8 cellular contexts compared by ENCODE assay signal in the genomic region with DNA sequence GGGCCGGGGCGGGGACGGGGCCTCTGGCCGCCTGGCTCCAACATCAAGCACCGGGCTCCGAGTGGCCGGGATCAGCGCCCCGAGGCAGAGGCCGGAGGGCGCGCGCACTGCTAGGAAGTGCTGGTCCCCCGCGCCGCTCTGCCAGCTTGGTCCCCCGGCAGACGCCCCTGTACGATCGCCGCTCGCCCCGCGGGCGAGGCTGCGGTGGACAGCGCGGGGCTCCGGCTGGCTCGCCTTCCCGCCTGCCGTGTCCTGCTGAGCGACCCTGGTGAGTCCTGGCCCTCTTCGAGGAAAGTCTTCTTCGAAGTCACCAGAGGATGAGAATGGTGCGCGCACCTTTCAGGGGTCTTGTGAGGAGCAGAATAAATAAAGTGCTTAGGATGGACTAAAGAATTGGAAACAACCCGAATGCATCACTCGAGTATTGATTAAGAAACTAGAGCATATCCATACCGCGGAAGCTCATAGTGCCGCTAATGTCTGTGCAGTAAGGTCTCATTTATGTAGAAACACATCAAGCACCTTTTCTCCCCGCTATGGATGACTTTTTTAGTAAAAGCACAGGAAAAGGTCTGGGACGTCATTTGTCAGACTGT. TPM values are rescaled to one million over a fixed set of nuclear protein-coding genes. Genes with fewer than 3 reads are reported as not detected.
DNase-seq lines count a peak whose midpoint lies in the region; ATAC-seq and TF ChIP-seq lines count a peak whose summit lies in the region.

No MANE protein-coding gene starts in this region.

- H3K27me3 ChIP-seq in colonic mucosa, result no peaks in the 10 kb centered on the region

- no peaks in the 10 kb centered on the region for H3K9me3 ChIP-seq in KOPT-K1 (ENCODE audit: insufficient read depth, low read length, poor library complexity, severe bottlenecking)
- H3K9me3 ChIP-seq in colonic mucosa, result no peaks in the 10 kb centered on the region

- H3K4me1 Mint-ChIP-seq in natural killer cell, result peaks cover 18 to 32% of the 10 kb centered on the region in 2 donors

- no peaks in the 10 kb centered on the region for H3K27me3 Mint-ChIP-seq in natural killer cell (ENCODE audit: low read depth in 2 of 2)

- no peak for DNase-seq in colonic mucosa
- DNase-seq in natural killer cell, result no peak
- no peak for DNase-seq in NCI-H2081 treated with DMSO at 0.1 percent for 48 hours (lab: John Stamatoyannopoulos, UW)
- no peak for DNase-seq in cerebellar nuclear complex (lab: John Stamatoyannopoulos, UW)
- no peak for DNase-seq in midbrain (lab: John Stamatoyannopoulos, UW)
- DNase-seq in activated CD4-positive, alpha-beta T cell treated with anti-CD3 and anti-CD28 coated beads for 48 hours, result no peak

- H3K4me3 ChIP-seq in colonic mucosa, result peak overlapping the region; percentile 83

- H3K4me3 Mint-ChIP-seq in natural killer cell, result peak overlapping the region; percentile 95

- intact Hi-C loops in colonic mucosa (cut with DNase I) (no loop called here), natural killer cell (cut with micrococcal nuclease) (loop anchor here (2.0 kb wide), 1 partner anchor 16 kb away; no protein-coding TSS in a partner anchor)

- H3K27ac ChIP-seq in KOPT-K1 (ENCODE audit: low read depth, low read length, poor library complexity, severe bottlenecking) (peak overlapping the region; percentile 74), colonic mucosa (peak overlapping the region; percentile 93)

- peaks cover 7% of the 10 kb centered on the region for H3K4me1 ChIP-seq in colonic mucosa

- H3K9me3 Mint-ChIP-seq in natural killer cell, result no peaks in the 10 kb centered on the region

- ATAC-seq in natural killer cell, result no peak

- TF ChIP-seq CTCF in colonic mucosa (IDR thresholded peaks at IDR 0.05) (no peak), natural killer cell (IDR thresholded peaks at IDR 0.05) (no peak)

- H3K36me3 Mint-ChIP-seq in natural killer cell, result no peaks in the 10 kb centered on the region

- H3K9ac ChIP-seq in colonic mucosa (ENCODE audit: low read depth in 2 of 2, low read length in 2 of 2), result peak overlapping the region; percentile 87 to 92

- TF ChIP-seq POLR2A in GM19099 (IDR thresholded peaks at IDR 0.05; ENCODE audit: extremely low read depth, insufficient read length, low read depth), result peak; percentile 28

- H3K27ac Mint-ChIP-seq in natural killer cell, result peak overlapping the region; percentile 96

- H3K36me3 ChIP-seq in KOPT-K1 (ENCODE audit: insufficient read depth, low read length), result peaks cover 16% of the 10 kb centered on the region
- H3K36me3 ChIP-seq in colonic mucosa, result no peaks in the 10 kb centered on the region

RNA-seq across cellular contexts. Expression of gene ZNF213, which starts 0.4 kb away (rescaled TPM):
- total RNA-seq in colonic mucosa, result 10 to 100 TPM; 12.4 to 20.4 TPM
- 1 to 10 TPM; 4.8 to 6.8 (median 5.1) TPM for total RNA-seq in natural killer cell

RNA-seq across cellular contexts. Expression of gene ZNF205, which starts 22.8 kb away (rescaled TPM):
- total RNA-seq in colonic mucosa (10 to 100 TPM in 1 of 2 donors, 1 to 10 TPM in 1; 9.9 to 10.5 TPM), natural killer cell (under 1 TPM in 1 of 3 donors, not detected in 2; 0.16 TPM)

RNA-seq across cellular contexts. Expression of gene ZSCAN10, which starts 36.1 kb away (rescaled TPM):
- total RNA-seq in colonic mucosa, result under 1 TPM in 1 of 2 donors, not detected in 1; 0.86 TPM
- under 1 TPM; 0.65 to 0.96 (median 0.77) TPM for total RNA-seq in natural killer cell

RNA-seq across cellular contexts. Expression of gene OR1F1, which starts 52.8 kb away (rescaled TPM):
- total RNA-seq in colonic mucosa (not detected), natural killer cell (not detected)

Comparison
In these comparisons a context has a peak if more than half of its experiments do, and no peak if none do; other contexts are left out.
1. RNA of gene ZNF205, which starts 22.8 kb away (total RNA-seq): 9.9 to 10.5 TPM in colonic mucosa; 0.16 TPM in natural killer cell; every median in the first group is over 4 times any median in the second.